ENCODE assay signal across 7 cellular contexts in genomic region chr11:121506237-121506636, GRCh38. TPM values are rescaled to one million over a fixed set of nuclear protein-coding genes. Genes with fewer than 3 reads are reported as not detected.
DNase-seq lines count a peak whose midpoint lies in the region; ATAC-seq and TF ChIP-seq lines count a peak whose summit lies in the region.
"Not testable (repeated sequence)": the region's sequence is repeated elsewhere in the genome, so short reads cannot be mapped to it uniquely, and the experiment has no call there.

No MANE protein-coding gene starts in this region.

- WGBS in endodermal cell (ENCODE audit: insufficient coverage in 1 of 2, insufficient read length in 1 of 2), 2 experiments = 93% methylated on average over 1 of the region's 1 CpG; no CpG with 5 or more reads in 1 of the 2 experiments
- no CpG with 5 or more reads among the region's 1 CpG for WGBS in mesendoderm (ENCODE audit: extremely low coverage, insufficient coverage, low lambda C conversion rate)

- H3K4me2 ChIP-seq in Karpas-422 (ENCODE audit: low read depth, low read length, poor library complexity, severe bottlenecking); mesendoderm (ENCODE audit: low read length): not testable (repeated sequence)

- H3K4me3 Mint-ChIP-seq in CD4-positive, CD25-positive, alpha-beta regulatory T cell; CD8-positive, alpha-beta memory T cell; activated T-cell treated with anti-CD3 and anti-CD28 coated beads, Interleukin-2, amount 50 U/mL, for 72 hours; activated naive CD8-positive, alpha-beta T cell; endodermal cell: not testable (repeated sequence)

- not testable (repeated sequence) for H3K4me1 ChIP-seq in CD4-positive, CD25-positive, alpha-beta regulatory T cell (ENCODE audit: control insufficient read depth, insufficient read depth, low read length, poor library complexity, severe bottlenecking); endodermal cell (ENCODE audit: control insufficient read depth, insufficient read depth, low read length); mesendoderm (ENCODE audit: control insufficient read depth, low read depth, low read length)
- peaks cover 12% of the 10 kb centered on the region for H3K4me1 ChIP-seq in CD8-positive, alpha-beta memory T cell (ENCODE audit: insufficient read depth, low read length)
- peaks cover 14% of the 10 kb centered on the region; the same call in 1 of the 2 replicates for H3K4me1 ChIP-seq in Karpas-422 (ENCODE audit: low read length)

- POLR2A ChIA-PET in CD8-positive, alpha-beta memory T cell (lab: Charles Lee) = not testable (repeated sequence)

- DNase-seq in CD4-positive, CD25-positive, alpha-beta regulatory T cell; CD8-positive, alpha-beta memory T cell; Karpas-422; activated T-cell treated with anti-CD3 and anti-CD28 coated beads, Interleukin-2, amount 50 U/mL, for 72 hours; endodermal cell: not testable (repeated sequence)
- peak; percentile 9 for DNase-seq in mesendoderm

- not testable (repeated sequence) for H2BK5ac ChIP-seq in mesendoderm (ENCODE audit: low read length)

- H3K9me3 ChIP-seq in CD4-positive, CD25-positive, alpha-beta regulatory T cell (ENCODE audit: control insufficient read depth in 2 of 2, low read length in 2 of 2) = peaks cover 9 to 11% of the 10 kb centered on the region in 2 experiments
- not testable (repeated sequence) for H3K9me3 ChIP-seq in CD8-positive, alpha-beta memory T cell (ENCODE audit: low read length); Karpas-422 (ENCODE audit: low read length)
- H3K9me3 ChIP-seq in endodermal cell (ENCODE audit: control insufficient read depth, low read length) = peaks cover 35% of the 10 kb centered on the region

- H3K9ac ChIP-seq in Karpas-422 (ENCODE audit: low read length); endodermal cell (ENCODE audit: extremely low read depth, low read length, poor library complexity, severe bottlenecking); mesendoderm (ENCODE audit: low read length): not testable (repeated sequence)

- peaks cover 12 to 60% (median 29%) of the 10 kb centered on the region in 4 donors for H3K4me1 Mint-ChIP-seq in CD4-positive, CD25-positive, alpha-beta regulatory T cell
- peaks cover 56 to 81% (median 64%) of the 10 kb centered on the region in 3 donors for H3K4me1 Mint-ChIP-seq in CD8-positive, alpha-beta memory T cell
- peaks cover 33% of the 10 kb centered on the region for H3K4me1 Mint-ChIP-seq in activated T-cell treated with anti-CD3 and anti-CD28 coated beads, Interleukin-2, amount 50 U/mL, for 72 hours (ENCODE audit: low read depth)
- peaks cover 50% of the 10 kb centered on the region for H3K4me1 Mint-ChIP-seq in activated naive CD8-positive, alpha-beta T cell (ENCODE audit: low read depth)
- peaks cover 11% of the 10 kb centered on the region for H3K4me1 Mint-ChIP-seq in endodermal cell

- H3K27ac Mint-ChIP-seq in CD4-positive, CD25-positive, alpha-beta regulatory T cell = peak overlapping the region in 2 of 3 donors; percentile 22 to 95
- H3K27ac Mint-ChIP-seq in CD8-positive, alpha-beta memory T cell = peak overlapping the region in 5 of 8 donors; percentile 8 to 94 (median 55)
- H3K27ac Mint-ChIP-seq in activated T-cell treated with anti-CD3 and anti-CD28 coated beads, Interleukin-2, amount 50 U/mL, for 72 hours = peak overlapping the region; percentile 31
- peak overlapping the region; percentile 51 for H3K27ac Mint-ChIP-seq in activated naive CD8-positive, alpha-beta T cell
- not testable (repeated sequence) for H3K27ac Mint-ChIP-seq in endodermal cell

- peaks cover 82% of the 10 kb centered on the region for H3K36me3 Mint-ChIP-seq in CD4-positive, CD25-positive, alpha-beta regulatory T cell
- H3K36me3 Mint-ChIP-seq in CD8-positive, alpha-beta memory T cell = peaks cover 50 to 81% (median 69%) of the 10 kb centered on the region in 3 donors
- peaks cover 17 to 43% of the 10 kb centered on the region in 2 donors for H3K36me3 Mint-ChIP-seq in activated T-cell treated with anti-CD3 and anti-CD28 coated beads, Interleukin-2, amount 50 U/mL, for 72 hours (ENCODE audit: insufficient read depth in 2 of 2)
- peaks cover 40% of the 10 kb centered on the region for H3K36me3 Mint-ChIP-seq in activated naive CD8-positive, alpha-beta T cell
- peaks cover 68% of the 10 kb centered on the region for H3K36me3 Mint-ChIP-seq in endodermal cell (ENCODE audit: low read depth)

- not testable (repeated sequence) for H3K23ac ChIP-seq in mesendoderm (ENCODE audit: low read length)

- H4K8ac ChIP-seq in mesendoderm (ENCODE audit: low read depth, low read length) = not testable (repeated sequence)

- not testable (repeated sequence) for H3K79me1 ChIP-seq in mesendoderm (ENCODE audit: low read length)

- not testable (repeated sequence) for H2BK120ac ChIP-seq in mesendoderm (ENCODE audit: low read depth, low read length)

- peaks cover 0 to 16% (median 4%) of the 10 kb centered on the region in 7 donors for H3K9me3 Mint-ChIP-seq in CD4-positive, CD25-positive, alpha-beta regulatory T cell
- H3K9me3 Mint-ChIP-seq in CD8-positive, alpha-beta memory T cell = peaks cover 7 to 18% (median 15%) of the 10 kb centered on the region in 5 donors
- H3K9me3 Mint-ChIP-seq in activated T-cell treated with anti-CD3 and anti-CD28 coated beads, Interleukin-2, amount 50 U/mL, for 72 hours = peaks cover 8 to 12% of the 10 kb centered on the region in 2 donors
- H3K9me3 Mint-ChIP-seq in activated naive CD8-positive, alpha-beta T cell (ENCODE audit: low read depth) = peaks cover 10% of the 10 kb centered on the region
- peaks cover 45% of the 10 kb centered on the region for H3K9me3 Mint-ChIP-seq in endodermal cell

- ATAC-seq in CD4-positive, CD25-positive, alpha-beta regulatory T cell (ENCODE audit: low read depth in 2 of 2); activated T-cell treated with anti-CD3 and anti-CD28 coated beads, Interleukin-2, amount 50 U/mL, for 72 hours (replicated peaks in 1 of 2): not testable (repeated sequence)

- not testable (repeated sequence) for H2AFZ ChIP-seq in Karpas-422 (ENCODE audit: low read length)

- H3K4ac ChIP-seq in mesendoderm (ENCODE audit: low read depth, low read length) = not testable (repeated sequence)

- H3K27ac ChIP-seq in CD4-positive, CD25-positive, alpha-beta regulatory T cell (ENCODE audit: insufficient read depth, low read length, poor library complexity, severe bottlenecking); CD8-positive, alpha-beta memory T cell (ENCODE audit: low read depth, low read length); endodermal cell (ENCODE audit: low read depth, low read length); mesendoderm (ENCODE audit: low read depth, low read length): not testable (repeated sequence)
- 0 out of 2 replicates have a peak overlapping the region, but pooled peaks have one; percentile 34 for H3K27ac ChIP-seq in Karpas-422 (ENCODE audit: low read length)

- H3K27me3 ChIP-seq in CD4-positive, CD25-positive, alpha-beta regulatory T cell (ENCODE audit: control insufficient read depth, insufficient read depth, low read length); CD8-positive, alpha-beta memory T cell (ENCODE audit: insufficient read depth, low read length, poor library complexity, severe bottlenecking); Karpas-422 (ENCODE audit: low read length); endodermal cell (ENCODE audit: control insufficient read depth, insufficient read depth, low read length, poor library complexity, severe bottlenecking); mesendoderm (ENCODE audit: insufficient read depth, low read length, poor library complexity): not testable (repeated sequence)

- CTCF ChIA-PET in CD8-positive, alpha-beta memory T cell (lab: Charles Lee) = not testable (repeated sequence)

- TF ChIP-seq CTCF in endodermal cell (conservative IDR thresholded peaks at IDR 0.05) = not testable (repeated sequence)

- not testable (repeated sequence) for H3K27me3 Mint-ChIP-seq in CD4-positive, CD25-positive, alpha-beta regulatory T cell; CD8-positive, alpha-beta memory T cell; activated T-cell treated with anti-CD3 and anti-CD28 coated beads, Interleukin-2, amount 50 U/mL, for 72 hours (ENCODE audit: low read depth); activated naive CD8-positive, alpha-beta T cell; endodermal cell (ENCODE audit: insufficient read depth)

- not testable (repeated sequence) for H3K18ac ChIP-seq in mesendoderm (ENCODE audit: low read length)

- not testable (repeated sequence) for H4K20me1 ChIP-seq in Karpas-422 (ENCODE audit: insufficient read depth, low read depth, low read length)

- H2BK15ac ChIP-seq in mesendoderm (replicated peaks; ENCODE audit: low read depth) = not testable (repeated sequence)

- H2AK5ac ChIP-seq in mesendoderm (ENCODE audit: low read length) = not testable (repeated sequence)

- H4K5ac ChIP-seq in mesendoderm (ENCODE audit: low read length) = not testable (repeated sequence)

- not testable (repeated sequence) for H3K56ac ChIP-seq in mesendoderm (ENCODE audit: low read length)

- peaks cover 82% of the 10 kb centered on the region for H3K36me3 ChIP-seq in CD4-positive, CD25-positive, alpha-beta regulatory T cell (ENCODE audit: control insufficient read depth, insufficient read depth, low read length)
- peaks cover 14% of the 10 kb centered on the region for H3K36me3 ChIP-seq in CD8-positive, alpha-beta memory T cell (ENCODE audit: insufficient read depth, low read length)
- H3K36me3 ChIP-seq in Karpas-422 (ENCODE audit: insufficient read depth, low read length) = peaks cover 60% of the 10 kb centered on the region
- not testable (repeated sequence) for H3K36me3 ChIP-seq in endodermal cell (ENCODE audit: control insufficient read depth, insufficient read depth, low read length); mesendoderm (ENCODE audit: control insufficient read depth, insufficient read depth, low read length)

- not testable (repeated sequence) for H3K9me2 ChIP-seq in Karpas-422 (replicated peaks; ENCODE audit: insufficient read depth, low read length)

- peaks cover 88% of the 10 kb centered on the region for H3K79me2 ChIP-seq in Karpas-422 (ENCODE audit: low read length)
- H3K79me2 ChIP-seq in mesendoderm (ENCODE audit: control insufficient read depth, insufficient read depth, low read length) = not testable (repeated sequence)

- H3K4me3 ChIP-seq in CD4-positive, CD25-positive, alpha-beta regulatory T cell (ENCODE audit: low read depth, low read length); CD8-positive, alpha-beta memory T cell (ENCODE audit: low read length); Karpas-422 (ENCODE audit: low read length); mesendoderm (ENCODE audit: low read length): not testable (repeated sequence)
- peak overlapping the region; percentile 48 for H3K4me3 ChIP-seq in endodermal cell (ENCODE audit: low read length)

RNA-seq across cellular contexts. Expression of gene SORL1, which starts 54.1 kb away (rescaled TPM):
- total RNA-seq in CD4-positive, CD25-positive, alpha-beta regulatory T cell = 441 TPM
- 100 to 1,000 TPM; 143 to 169 (median 162) TPM for polyA plus RNA-seq in CD4-positive, CD25-positive, alpha-beta regulatory T cell
- 10 to 100 TPM; 44.5 to 46.9 TPM for total RNA-seq in CD8-positive, alpha-beta memory T cell
- polyA plus RNA-seq in CD8-positive, alpha-beta memory T cell = 220 TPM
- 197 and 232 TPM in 2 replicates for total RNA-seq in Karpas-422 (2014; rRNA removed; shearing (Covaris generic); ENCODE audit: low replicate concordance)
- total RNA-seq in activated T-cell treated with anti-CD3 and anti-CD28 coated beads, Interleukin-2, amount 50 U/mL, for 72 hours = 10 to 100 TPM; 66.3 to 80.0 TPM
- 10 to 100 TPM; 56.4 to 57.5 TPM for total RNA-seq in endodermal cell
- polyA plus RNA-seq in endodermal cell (2013, experiment 1 of 2) = 14.7 TPM
- 15.0 TPM for polyA plus RNA-seq in endodermal cell (2013, experiment 2 of 2)
- polyA plus RNA-seq in mesendoderm (2013, experiment 1 of 2) = 8.8 TPM
- polyA plus RNA-seq in mesendoderm (2013, experiment 2 of 2) = 8.7 TPM
